ENCODE assay signal across 34 cellular contexts in genomic region chr5:109524555-109524954, GRCh38.
"Had no signal": no experiment of that assay in that cellular context is flagged by ENCODE, and none has a peak within 500 bp of the region (broad histone marks: within the 10 kb centered on the region; RNA-seq: fewer than 3 reads in every experiment).

No MANE protein-coding gene starts in this region.

- FAIRE-seq: astrocyte, bronchial epithelial cell had no signal

- H3K27ac ChIP-seq: adrenal gland, ascending aorta, body of pancreas, brain microvascular endothelial cell, breast epithelium, cardiac muscle cell had no signal

- DNase-seq: activated effector memory CD4-positive, alpha-beta T cell treated with anti-CD3 and anti-CD28 coated beads, Interleukin-2, amount 50 U/mL, for 16 hours; activated effector memory CD4-positive, alpha-beta T cell treated with Interleukin-2 at 50 U/mL for 16 hours; activated gamma-delta T cell; activated gamma-delta T cell treated with Interleukin-2 at 50 U/mL for 16 hours; activated naive CD4-positive, alpha-beta T cell; activated naive CD4-positive, alpha-beta T cell treated with anti-CD3 and anti-CD28 coated beads for 36 hours; activated naive CD4-positive, alpha-beta T cell treated with anti-CD3 and anti-CD28 coated beads, Interleukin-2, amount 10 ng/mL, durations not matched to agents 7 days and 5 days; activated naive CD4-positive, alpha-beta T cell treated with anti-CD3 and anti-CD28 coated beads, Interleukin-2, amount 50 U/mL, for 16 hours; activated naive CD4-positive, alpha-beta T cell treated with Interleukin-2 at 50 U/mL for 16 hours; activated naive CD8-positive, alpha-beta T cell treated with anti-CD3 and anti-CD28 coated beads for 36 hours; activated naive CD8-positive, alpha-beta T cell treated with anti-CD3 and anti-CD28 coated beads, Interleukin-2, amount 10 ng/mL, durations not matched to agents 7 days and 5 days; activated naive CD8-positive, alpha-beta T cell treated with anti-CD3 and anti-CD28 coated beads, Interleukin-2, amount 50 U/mL, for 24 hours; activated T-cell treated with anti-CD3 and anti-CD28 coated beads, Interleukin-2, amount 50 U/mL, for 1 hour; activated T-cell treated with anti-CD3 and anti-CD28 coated beads, Interleukin-2, amount 50 U/mL, for 24 hours; activated T-cell treated with anti-CD3 and anti-CD28 coated beads, Interleukin-2, amount 50 U/mL, for 4 hours; activated T-cell treated with anti-CD3 and anti-CD28 coated beads, Interleukin-2, amount 50 U/mL, for 48 hours; activated T-cell treated with anti-CD3 and anti-CD28 coated beads, Interleukin-2, amount 50 U/mL, for 72 hours; adrenal gland; amniotic stem cell; amygdala; anterior cingulate cortex; aorta; body of pancreas; brain microvascular endothelial cell; caudate nucleus; central memory CD4-positive, alpha-beta T cell; cerebellar nuclear complex had no signal

- H3K4me3 ChIP-seq: adrenal gland, ascending aorta, body of pancreas, breast epithelium, cardiac muscle cell had no signal

- H3K9me3 ChIP-seq: adrenal gland, ascending aorta, body of pancreas, breast epithelium had no signal

- ATAC-seq: activated naive CD4-positive, alpha-beta T cell treated with anti-CD3 and anti-CD28 coated beads, Interleukin-2, amount 50 U/mL, for 72 hours; activated naive CD8-positive, alpha-beta T cell treated with anti-CD3 and anti-CD28 coated beads, Interleukin-2, amount 50 U/mL, for 24 hours; activated T-cell treated with anti-CD3 and anti-CD28 coated beads, Interleukin-2, amount 50 U/mL, for 4 hours; activated T-cell treated with anti-CD3 and anti-CD28 coated beads, Interleukin-2, amount 50 U/mL, for 72 hours; activated T-helper 17 cell treated with anti-CD3 and anti-CD28 coated beads, Interleukin-2, amount 50 U/mL, for 72 hours; body of pancreas had no signal

- H3K36me3 ChIP-seq: adrenal gland, ascending aorta, brain microvascular endothelial cell, breast epithelium, cardiac muscle cell had no signal

- H3K27me3 ChIP-seq: adrenal gland, ascending aorta, body of pancreas, brain microvascular endothelial cell, breast epithelium, cardiac muscle cell had no signal

- H3K4me1 ChIP-seq: adrenal gland, ascending aorta, body of pancreas, breast epithelium had no signal
